In genomic region chr9:62897411-62898225, GRCh38 we compare ENCODE assay signal across 8 cellular contexts.
DNase-seq lines count a peak whose midpoint lies in the region; ATAC-seq and TF ChIP-seq lines count a peak whose summit lies in the region.
"Not testable (repeated sequence)": the region's sequence is repeated elsewhere in the genome, so short reads cannot be mapped to it uniquely, and the experiment has no call there.

No MANE protein-coding gene starts in this region.

- not testable (repeated sequence) for TF ChIP-seq CTCF in AG04449 (IDR thresholded peaks at IDR 0.05; ENCODE audit: insufficient read depth, low read length, missing control alignments); HFF-Myc (IDR thresholded peaks at IDR 0.05; ENCODE audit: low read depth, low read length, missing control alignments); osteoblast (IDR thresholded peaks at IDR 0.05; ENCODE audit: extremely low read depth, low read depth, low read length)
- TF ChIP-seq CTCF in dorsolateral prefrontal cortex (IDR thresholded peaks at IDR 0.05 in 54 of 56, conservative IDR thresholded peaks at IDR 0.05 in 2 of 56; ENCODE audit: low read depth in 1 of 56, partially characterized antibody in 56 of 56), result peak in 1 of 56 donors; percentile 16

- not testable (repeated sequence) for H3K4me1 Mint-ChIP-seq in T-helper 17 cell; activated T-helper 17 cell treated with anti-CD3 and anti-CD28 coated beads, Interleukin-2, amount 50 U/mL, for 72 hours

- H3K4me2 ChIP-seq in osteoblast (ENCODE audit: insufficient read depth, low read length), result peak overlapping the region; percentile 57

- intact Hi-C loops in dorsolateral prefrontal cortex (cut with DNase I), result not testable (repeated sequence)

- peak overlapping the region; percentile 46 for H3K4me3 ChIP-seq in AG04449 (ENCODE audit: low read depth, low read length)
- peak overlapping the region; percentile 43 for H3K4me3 ChIP-seq in HFF-Myc (replicated peaks; ENCODE audit: low read depth, low read length)
- peak overlapping the region in 57 of 59 donors; percentile 20 to 71 (median 54) for H3K4me3 ChIP-seq in dorsolateral prefrontal cortex
- H3K4me3 ChIP-seq in iPS-11a (ENCODE audit: low read depth, low read length), result peak overlapping the region; percentile 25
- peak overlapping the region; percentile 62 for H3K4me3 ChIP-seq in osteoblast (ENCODE audit: insufficient read depth, low read length)

- DNase-seq in AG04449 (ENCODE audit: low read depth, low spot score); osteoblast (ENCODE audit: insufficient read length, low spot score, missing footprints): not testable (repeated sequence)
- DNase-seq in HFF-Myc (ENCODE audit: extremely low read depth, low read depth) (peak; percentile 17), T-helper 17 cell (peak in 2 of 3 donors; percentile 47 to 50), dorsolateral prefrontal cortex (peak in 9 of 10 donors; percentile 39 to 76 (median 70))
- DNase-seq in stimulated activated CD8-positive, alpha-beta memory T cell treated with anti-CD3 and anti-CD28 coated beads, Interleukin-15, amount 100 ng/mL, for 4 hours (ENCODE audit: low read depth in 2 of 2), result peak; percentile 51 to 58

- not testable (repeated sequence) for H3K9me3 ChIP-seq in T-helper 17 cell (ENCODE audit: control insufficient read depth, low read length, poor library complexity, severe bottlenecking); osteoblast (ENCODE audit: low read depth, low read length)

- H2AFZ ChIP-seq in osteoblast (ENCODE audit: low read length), result peak overlapping the region; percentile 72

- H4K20me1 ChIP-seq in osteoblast (ENCODE audit: insufficient read depth, low read length), result not testable (repeated sequence)

- H3K27me3 Mint-ChIP-seq in T-helper 17 cell; activated T-helper 17 cell treated with anti-CD3 and anti-CD28 coated beads, Interleukin-2, amount 50 U/mL, for 72 hours: not testable (repeated sequence)

- not testable (repeated sequence) for H3K79me2 ChIP-seq in osteoblast (ENCODE audit: insufficient read depth, low read length)

- H3K27ac ChIP-seq in dorsolateral prefrontal cortex, result peak overlapping the region in 51 of 59 donors; percentile 38 to 95 (median 83)
- not testable (repeated sequence) for H3K27ac ChIP-seq in osteoblast (ENCODE audit: low read depth, low read length)

- H3K4me3 Mint-ChIP-seq in T-helper 17 cell, result peak overlapping the region; percentile 96
- H3K4me3 Mint-ChIP-seq in activated T-helper 17 cell treated with anti-CD3 and anti-CD28 coated beads, Interleukin-2, amount 50 U/mL, for 72 hours, result peak overlapping the region; percentile 95

- H3K36me3 Mint-ChIP-seq in T-helper 17 cell (ENCODE audit: low read depth); activated T-helper 17 cell treated with anti-CD3 and anti-CD28 coated beads, Interleukin-2, amount 50 U/mL, for 72 hours (ENCODE audit: low read depth): not testable (repeated sequence)

- POLR2A ChIA-PET in AG04449 (lab: Yijun Ruan, JAX), result not testable (repeated sequence)

- not testable (repeated sequence) for H3K36me3 ChIP-seq in osteoblast (ENCODE audit: insufficient read depth, low read length)

- peak overlapping the region; percentile 72 for H3K27ac Mint-ChIP-seq in T-helper 17 cell
- peak overlapping the region; percentile 98 for H3K27ac Mint-ChIP-seq in activated T-helper 17 cell treated with anti-CD3 and anti-CD28 coated beads, Interleukin-2, amount 50 U/mL, for 72 hours

- H3K4me1 ChIP-seq in osteoblast (ENCODE audit: insufficient read depth, low read length), result not testable (repeated sequence)

- CTCF ChIA-PET in AG04449 (lab: Yijun Ruan, JAX), result not testable (repeated sequence)

- not testable (repeated sequence) for H3K9me3 Mint-ChIP-seq in activated T-helper 17 cell treated with anti-CD3 and anti-CD28 coated beads, Interleukin-2, amount 50 U/mL, for 72 hours

- not testable (repeated sequence) for H3K27me3 ChIP-seq in dorsolateral prefrontal cortex; osteoblast (ENCODE audit: insufficient read depth, low read length)

- peak; percentile 45 for ATAC-seq in T-helper 17 cell
- not testable (repeated sequence) for ATAC-seq in activated T-helper 17 cell treated with anti-CD3 and anti-CD28 coated beads, Interleukin-2, amount 50 U/mL, for 72 hours (replicated peaks)
